ENCODE assay signal across 8 cellular contexts in genomic region chr4:140756292-140757219, GRCh38. TPM values are rescaled to one million over a fixed set of nuclear protein-coding genes. Genes with fewer than 3 reads are reported as not detected.
A peak's percentile ranks its signal among the peaks of the same experiment; 100 is the strongest.
DNase-seq lines count a peak whose midpoint lies in the region; ATAC-seq and TF ChIP-seq lines count a peak whose summit lies in the region.

Gene TBC1D9, minus strand, starts transcription at chr4:140756385. Its CDS starts 340 bp downstream, at chr4:140756045.

- H3K9me3 ChIP-seq in HCT116 (ENCODE audit: control insufficient read depth in 1 of 2, insufficient read depth in 1 of 2, low read depth in 1 of 2, low read length in 2 of 2) (no peaks in the 10 kb centered on the region), Loucy (ENCODE audit: insufficient read depth, low read depth, low read length) (no peaks in the 10 kb centered on the region), sigmoid colon (no peaks in the 10 kb centered on the region)

- ATAC-seq in HCT116: peak; percentile 75

- WGBS in sigmoid colon, 2 donors: 0 to 1% methylated on average over 79 of the region's 79 CpGs

- no peaks in the 10 kb centered on the region for H3K27me3 ChIP-seq in HCT116 (ENCODE audit: insufficient read depth, low read length)
- no peaks in the 10 kb centered on the region for H3K27me3 ChIP-seq in Loucy (ENCODE audit: insufficient read depth, low read length, poor library complexity, severe bottlenecking)
- H3K27me3 ChIP-seq in sigmoid colon: no peaks in the 10 kb centered on the region

- H3K4me3 ChIP-seq in HCT116 (replicated peaks in 1 of 2; ENCODE audit: low read depth in 1 of 2, low read length in 2 of 2) (peak within 1 kb of the TSS; percentile 66 to 83), Loucy (ENCODE audit: low read length, poor library complexity, severe bottlenecking) (peak within 1 kb of the TSS; percentile 84), choroid plexus epithelial cell (ENCODE audit: low read depth, low read length) (peak within 1 kb of the TSS; percentile 68), sigmoid colon (peak within 1 kb of the TSS; percentile 60 to 94 (median 76))

- H3K79me2 ChIP-seq in HCT116 (ENCODE audit: insufficient read depth, low read length) (no peaks in the 10 kb centered on the region; the same call in 1 of the 2 replicates), Loucy (ENCODE audit: insufficient read depth, low read length) (0 out of 2 replicates have a peak, but pooled peaks cover 11% of the 10 kb centered on the region)

- CTCF ChIA-PET in activated CD4-positive, alpha-beta T cell treated with anti-CD3 and anti-CD28 coated beads, Interleukin-2, amount 10 ng/mL, durations not matched to agents 7 days and 5 days (lab: Charles Lee): interaction anchor here (0.8 kb wide), 1 partner anchor 1782 kb away, joined by 3 read pairs; no protein-coding TSS in a partner anchor
- CTCF ChIA-PET in HCT116 (lab: Charles Lee): interaction anchor here (0.9 to 2.0 kb wide), 3 partner anchors 13 to 396 kb away, joined by 3 to 11 read pairs (median 5); no protein-coding TSS in a partner anchor

- peak within 1 kb of the TSS; percentile 78 for H2AFZ ChIP-seq in HCT116 (ENCODE audit: low read depth, low read length, poor library complexity, severe bottlenecking)
- H2AFZ ChIP-seq in Loucy (ENCODE audit: low read length): peak within 1 kb of the TSS; percentile 95

- peak; percentile 53 for TF ChIP-seq POLR2A in HCT116 (IDR thresholded peaks at IDR 0.05; ENCODE audit: borderline replicate concordance, extremely low read depth, insufficient read depth, insufficient read length)
- no peak for TF ChIP-seq POLR2A in sigmoid colon (IDR thresholded peaks at IDR 0.05)

- H3K4me3 Mint-ChIP-seq in activated CD4-positive, alpha-beta T cell treated with anti-CD3 and anti-CD28 coated beads, Interleukin-2, amount 10 ng/mL, durations not matched to agents 7 days and 5 days: peak within 1 kb of the TSS; percentile 11
- H3K4me3 Mint-ChIP-seq in immature natural killer cell: peak within 1 kb of the TSS in 4 of 5 donors; percentile 29 to 54 (median 39)

- peak in 1 of 4 donors; percentile 16 for TF ChIP-seq EP300 in sigmoid colon (IDR thresholded peaks at IDR 0.05)

- intact Hi-C loops in HCT116 (cut with micrococcal nuclease): loop anchor here (2.0 to 5.0 kb wide), 2 partner anchors 28 to 91 kb away; no protein-coding TSS in a partner anchor
- intact Hi-C loops in sigmoid colon (cut with DNase I): loop anchor here (10.0 kb wide), 1 partner anchor 78 kb away; no protein-coding TSS in a partner anchor

- H3K4me2 ChIP-seq in HCT116 (ENCODE audit: low read length): peak within 1 kb of the TSS; percentile 86
- peak within 1 kb of the TSS; percentile 75 for H3K4me2 ChIP-seq in Loucy (ENCODE audit: low read depth, low read length, poor library complexity, severe bottlenecking)

- H3K36me3 ChIP-seq in HCT116 (ENCODE audit: control insufficient read depth in 1 of 2, insufficient read depth in 2 of 2, low read length in 2 of 2): no peaks in the 10 kb centered on the region
- H3K36me3 ChIP-seq in Loucy (ENCODE audit: insufficient read depth, low read length): no peaks in the 10 kb centered on the region
- H3K36me3 ChIP-seq in sigmoid colon: no peaks in the 10 kb centered on the region

- H3K9ac ChIP-seq in HCT116 (ENCODE audit: low read length): peak within 1 kb of the TSS; percentile 71
- peak within 1 kb of the TSS; percentile 81 for H3K9ac ChIP-seq in Loucy (ENCODE audit: low read depth, low read length, poor library complexity, severe bottlenecking)

- peak within 1 kb of the TSS; percentile 82 for H3K27ac ChIP-seq in HCT116 (ENCODE audit: low read depth, low read length)
- peak within 1 kb of the TSS; percentile 82 to 98 (median 86) for H3K27ac ChIP-seq in sigmoid colon

- peaks cover 6 to 22% of the 10 kb centered on the region in 2 experiments; a peak in 3 of 4 replicates for H3K4me1 ChIP-seq in HCT116 (ENCODE audit: control insufficient read depth in 1 of 2, insufficient read depth in 2 of 2, low read length in 2 of 2)
- H3K4me1 ChIP-seq in Loucy (ENCODE audit: insufficient read depth, low read length, poor library complexity, severe bottlenecking): peaks cover 41% of the 10 kb centered on the region
- H3K4me1 ChIP-seq in sigmoid colon: peaks cover 0 to 15% (median 6%) of the 10 kb centered on the region in 4 donors

- peaks cover 4% of the 10 kb centered on the region for H3K4me1 Mint-ChIP-seq in activated CD4-positive, alpha-beta T cell treated with anti-CD3 and anti-CD28 coated beads, Interleukin-2, amount 10 ng/mL, durations not matched to agents 7 days and 5 days
- peaks cover 5 to 10% of the 10 kb centered on the region in 2 donors for H3K4me1 Mint-ChIP-seq in immature natural killer cell

- no peaks in the 10 kb centered on the region for H3K36me3 Mint-ChIP-seq in activated CD4-positive, alpha-beta T cell treated with anti-CD3 and anti-CD28 coated beads, Interleukin-2, amount 10 ng/mL, durations not matched to agents 7 days and 5 days (ENCODE audit: low read depth)
- H3K36me3 Mint-ChIP-seq in immature natural killer cell: peaks cover 0 to 3% (median 0%) of the 10 kb centered on the region in 3 donors

- POLR2A ChIA-PET in activated CD4-positive, alpha-beta T cell treated with anti-CD3 and anti-CD28 coated beads, Interleukin-2, amount 10 ng/mL, durations not matched to agents 7 days and 5 days (lab: Charles Lee): no interaction called here
- POLR2A ChIA-PET in HCT116 (lab: Charles Lee): interaction anchor here (0.8 to 1.4 kb wide), 7 partner anchors 8 to 456 kb away, joined by 3 to 7 read pairs (median 3); no protein-coding TSS in a partner anchor

- no peak within 1 kb of the TSS for H3K27ac Mint-ChIP-seq in activated CD4-positive, alpha-beta T cell treated with anti-CD3 and anti-CD28 coated beads, Interleukin-2, amount 10 ng/mL, durations not matched to agents 7 days and 5 days
- H3K27ac Mint-ChIP-seq in immature natural killer cell: no peak within 1 kb of the TSS

- no peaks in the 10 kb centered on the region for H3K9me3 Mint-ChIP-seq in activated CD4-positive, alpha-beta T cell treated with anti-CD3 and anti-CD28 coated beads, Interleukin-2, amount 10 ng/mL, durations not matched to agents 7 days and 5 days
- H3K9me3 Mint-ChIP-seq in immature natural killer cell: peaks cover 0 to 5% (median 3%) of the 10 kb centered on the region in 6 donors

- 0 out of 2 replicates have a peak, but pooled peaks cover 7% of the 10 kb centered on the region for H3F3A ChIP-seq in Loucy (ENCODE audit: low read depth)

- H4K20me1 ChIP-seq in HCT116 (ENCODE audit: insufficient read depth) (no peaks in the 10 kb centered on the region), Loucy (ENCODE audit: insufficient read depth, low read length, poor library complexity, severe bottlenecking) (no peaks in the 10 kb centered on the region)

- H3K9me2 ChIP-seq in HCT116 (ENCODE audit: insufficient read depth): no peaks in the 10 kb centered on the region
- no peaks in the 10 kb centered on the region for H3K9me2 ChIP-seq in Loucy (replicated peaks; ENCODE audit: low read depth, low read length)

- RAD21 ChIA-PET in HCT116 (lab: Charles Lee; ENCODE audit: low non-redundant PET in 1 of 2, low total read pairs in 2 of 2, uncharacterized antibody in 2 of 2, unreplicated experiment in 2 of 2): no interaction called here

- TSS peak; percentile 78 for BruUV-seq in HCT116 (replicated peaks; lab: Mats Ljungman, UMichigan)

- TF ChIP-seq CTCF in HCT116 (IDR thresholded peaks at IDR 0.05 in 2 of 3, conservative IDR thresholded peaks at IDR 0.05 in 1 of 3; ENCODE audit: borderline replicate concordance in 1 of 3, insufficient read depth in 1 of 3, low read depth in 2 of 3, low read length in 2 of 3) (peak in 1 of 3 experiments; percentile 4; a peak in 1 of 6 replicates), Loucy (conservative IDR thresholded peaks at IDR 0.05; ENCODE audit: low read length) (0 out of 2 replicates have a peak, but pooled peaks have one; percentile 11), choroid plexus epithelial cell (conservative IDR thresholded peaks at IDR 0.05; ENCODE audit: low read depth, low read length) (peak; percentile 0), sigmoid colon (IDR thresholded peaks at IDR 0.05) (peak in 1 of 4 experiments; percentile 8)

- TF ChIP-seq RAD21 in HCT116 (IDR thresholded peaks at IDR 0.05; ENCODE audit: low read depth): no peak

- no peak for DNase-seq in activated CD4-positive, alpha-beta T cell treated with anti-CD3 and anti-CD28 coated beads, Interleukin-2, amount 10 ng/mL, durations not matched to agents 7 days and 5 days
- no peak for DNase-seq in activated CD4-positive, alpha-beta T cell treated with anti-CD3 and anti-CD28 coated beads for 1 hour
- peak; percentile 86 for DNase-seq in HCT116 (ENCODE audit: low read depth, low spot score)
- DNase-seq in RPMI8226: peak; percentile 95
- DNase-seq in choroid plexus epithelial cell (ENCODE audit: low read depth): peak; percentile 80
- DNase-seq in immature natural killer cell: peak in 1 of 3 donors; percentile 2
- peak; percentile 86 for DNase-seq in sigmoid colon

- peaks cover 54% of the 10 kb centered on the region for H3K27me3 Mint-ChIP-seq in activated CD4-positive, alpha-beta T cell treated with anti-CD3 and anti-CD28 coated beads, Interleukin-2, amount 10 ng/mL, durations not matched to agents 7 days and 5 days
- peaks cover 10 to 18% (median 13%) of the 10 kb centered on the region in 3 donors for H3K27me3 Mint-ChIP-seq in immature natural killer cell (ENCODE audit: low read depth in 3 of 3)

TF ChIP-seq in HCT116, 20 proteins besides CTCF, POLR2A, EP300 and RAD21 (continues in another document):
- TF ChIP-seq ZBTB33 (IDR thresholded peaks at IDR 0.05; ENCODE audit: extremely low read depth, insufficient replicate concordance, low read length): no peak
- peak; percentile 52 for TF ChIP-seq SP1 (IDR thresholded peaks at IDR 0.05; ENCODE audit: low read depth)

RNA-seq across cellular contexts. Expression of gene TBC1D9, which starts in this region (rescaled TPM):
- under 1 TPM in 1 of 2 experiments, not detected in 1; 0.04 TPM for total RNA-seq in activated CD4-positive, alpha-beta T cell treated with anti-CD3 and anti-CD28 coated beads, Interleukin-2, amount 10 ng/mL, durations not matched to agents 7 days and 5 days
- total RNA-seq in HCT116 (2021; ENCODE audit: unreplicated experiment) (9.5 TPM), sigmoid colon (10 to 100 TPM in 1 of 4 donors, 1 to 10 TPM in 3; 7.9 to 10.2 (median 9.6) TPM)
- 4.7 and 5.1 TPM in 2 replicates for polyA plus RNA-seq in HCT116 (2012)
- polyA plus RNA-seq in immature natural killer cell (1 to 10 TPM in 1 of 3 donors, under 1 TPM in 2; 0.21 to 1.1 (median 0.22) TPM), sigmoid colon (1 to 10 TPM; 5.4 to 8.2 (median 8.1) TPM)

Comparison
In these comparisons a context has a peak if more than half of its experiments do, and no peak if none do; other contexts are left out.
1. RNA of gene TBC1D9 (total RNA-seq): 7.9 to 10.2 TPM in sigmoid colon and 9.5 TPM in HCT116 (single experiment); 0.04 TPM in activated CD4-positive, alpha-beta T cell treated with anti-CD3 and anti-CD28 coated beads, Interleukin-2, amount 10 ng/mL, durations not matched to agents 7 days and 5 days; every median in the first group is over 4 times any median in the second.
2. DNase-seq: peak in HCT116 (single experiment), RPMI8226 (single experiment), choroid plexus epithelial cell (single experiment) and sigmoid colon (single experiment); none in activated CD4-positive, alpha-beta T cell treated with anti-CD3 and anti-CD28 coated beads, Interleukin-2, amount 10 ng/mL, durations not matched to agents 7 days and 5 days (single experiment) and activated CD4-positive, alpha-beta T cell treated with anti-CD3 and anti-CD28 coated beads for 1 hour (single experiment).
3. Peak in every context shown above with its lines, with median percentiles within 50 percentile points of each other: H3K4me3 ChIP-seq.